In genomic region chr1:109151591-109151990, GRCh38 we compare ENCODE assay signal across 16 cellular contexts. TPM values are rescaled to one million over a fixed set of nuclear protein-coding genes. Genes with fewer than 3 reads are reported as not detected.
DNase-seq lines count a peak whose midpoint lies in the region; ATAC-seq, FAIRE-seq and TF ChIP-seq lines count a peak whose summit lies in the region.
"Had no signal": no experiment of that assay in that cellular context is flagged by ENCODE, and none has a peak within 500 bp of the region (broad histone marks: within the 10 kb centered on the region; RNA-seq: fewer than 3 reads in every experiment).

No MANE protein-coding gene starts in this region.

- no peaks in the 10 kb centered on the region for H3K9me3 Mint-ChIP-seq in H9
- no peaks in the 10 kb centered on the region for H3K9me3 Mint-ChIP-seq in MCF 10A (ENCODE audit: unreplicated experiment)
- H3K9me3 Mint-ChIP-seq in CD8-positive, alpha-beta T cell, result no peaks in the 10 kb centered on the region
- H3K9me3 Mint-ChIP-seq: WTC11 had no signal

- no peak overlapping the region for H4K91ac ChIP-seq in H9 (ENCODE audit: insufficient read length, low read depth, low read length)

- no peak overlapping the region for H3K14ac ChIP-seq in H9 (ENCODE audit: insufficient read depth, low read length)

- H2BK5ac ChIP-seq in H9 (ENCODE audit: insufficient read length, low read length), result no peak overlapping the region

- H3K27ac ChIP-seq in H9 (ENCODE audit: insufficient read length, low read depth, low read length), result no peak overlapping the region
- H3K27ac ChIP-seq in mesodermal cell (ENCODE audit: low read depth, low read length, severe bottlenecking), result peak overlapping the region; percentile 49
- peak overlapping the region; percentile 15 to 53 for H3K27ac ChIP-seq in small intestine (ENCODE audit: low read depth in 1 of 2, low read length in 1 of 2)
- H3K27ac ChIP-seq in CD8-positive, alpha-beta T cell (ENCODE audit: low read depth, low read length), result no peak overlapping the region
- H3K27ac ChIP-seq: cardiac muscle cell, neutrophil had no signal

- H3K9ac ChIP-seq in H9 (ENCODE audit: extremely low read depth, insufficient read length, low read length), result no peak overlapping the region
- H3K9ac ChIP-seq: BLaER1 treated with 17β-estradiol and CSF1 and Interleukin-3, amounts not matched to agents 10 nM and 100 nM had no signal

- H2AFZ ChIP-seq in H9 (ENCODE audit: low read length), result peak overlapping the region; percentile 76

- H2AK5ac ChIP-seq in H9 (ENCODE audit: insufficient read length, low read length), result no peak overlapping the region

- H3K27ac Mint-ChIP-seq in H9 (no peak overlapping the region), MCF 10A (ENCODE audit: low read depth, unreplicated experiment) (peak overlapping the region; percentile 23)
- no peak overlapping the region for H3K27ac Mint-ChIP-seq in CD8-positive, alpha-beta T cell
- H3K27ac Mint-ChIP-seq: activated CD8-positive, alpha-beta T cell treated with anti-CD3 and anti-CD28 coated beads, Interleukin-2, amount 10 ng/mL, durations not matched to agents 7 days and 5 days; WTC11 had no signal

- no peak overlapping the region for H3K56ac ChIP-seq in H9 (ENCODE audit: insufficient read length, low read depth, low read length)

- no peaks in the 10 kb centered on the region for H3K27me3 Mint-ChIP-seq in H9 (ENCODE audit: low read depth)
- no peaks in the 10 kb centered on the region for H3K27me3 Mint-ChIP-seq in MCF 10A (ENCODE audit: insufficient read depth, unreplicated experiment)
- no peaks in the 10 kb centered on the region for H3K27me3 Mint-ChIP-seq in CD8-positive, alpha-beta T cell (ENCODE audit: low read depth)

- no peak overlapping the region for H3K4ac ChIP-seq in H9 (ENCODE audit: low read depth, low read length)

- H3K27me3 ChIP-seq in H9 (ENCODE audit: insufficient read depth, low read length) (no peaks in the 10 kb centered on the region), small intestine (ENCODE audit: control insufficient read depth in 2 of 2, insufficient read depth in 2 of 2, low read length in 2 of 2) (no peaks in the 10 kb centered on the region)
- H3K27me3 ChIP-seq in CD8-positive, alpha-beta T cell (ENCODE audit: insufficient read depth, low read length), result no peaks in the 10 kb centered on the region
- H3K27me3 ChIP-seq: cardiac muscle cell, neutrophil had no signal

- H3T11ph ChIP-seq in H9 (ENCODE audit: low read length), result no peak overlapping the region

- intact Hi-C loops in MCF 10A (cut with micrococcal nuclease), result no loop called here
- intact Hi-C loops in CD8-positive, alpha-beta T cell (cut with DNase I, micrococcal nuclease), result no loop called here

- no peak overlapping the region for H3K4me2 ChIP-seq in H9 (ENCODE audit: insufficient read depth, insufficient read length, low read length)

- H3K4me3 ChIP-seq in mesodermal cell (ENCODE audit: extremely low read depth, insufficient read depth, low read length, poor library complexity, severe bottlenecking), result no peak overlapping the region
- no peak overlapping the region for H3K4me3 ChIP-seq in small intestine (ENCODE audit: low read depth in 1 of 2, low read length in 2 of 2)
- H3K4me3 ChIP-seq in CD8-positive, alpha-beta T cell (ENCODE audit: low read depth, low read length), result no peak overlapping the region
- H3K4me3 ChIP-seq: BLaER1 treated with 17β-estradiol and CSF1 and Interleukin-3, amounts not matched to agents 10 nM and 100 nM; cardiac muscle cell had no signal

- no peak overlapping the region for H2BK120ac ChIP-seq in H9 (ENCODE audit: low read depth, low read length, poor library complexity, severe bottlenecking)

- no TSS peak for BruUV-seq in MCF 10A (replicated peaks; lab: Mats Ljungman, UMichigan)

- H3K36me3 Mint-ChIP-seq in H9 (ENCODE audit: insufficient read depth in 1 of 3, low read depth in 3 of 3), result no peaks in the 10 kb centered on the region
- H3K36me3 Mint-ChIP-seq in MCF 10A (ENCODE audit: insufficient read depth, unreplicated experiment), result no peaks in the 10 kb centered on the region
- no peaks in the 10 kb centered on the region for H3K36me3 Mint-ChIP-seq in CD8-positive, alpha-beta T cell
- H3K36me3 Mint-ChIP-seq: WTC11 had no signal

- no peaks in the 10 kb centered on the region for H3K9me3 ChIP-seq in H9 (ENCODE audit: control insufficient read depth, low read depth, low read length)
- no peaks in the 10 kb centered on the region for H3K9me3 ChIP-seq in mesodermal cell (ENCODE audit: control insufficient read depth, low read length)
- H3K9me3 ChIP-seq in small intestine (ENCODE audit: control insufficient read depth, low read depth), result no peaks in the 10 kb centered on the region
- H3K9me3 ChIP-seq in CD8-positive, alpha-beta T cell (ENCODE audit: low read length), result no peaks in the 10 kb centered on the region
- H3K9me3 ChIP-seq: BLaER1 treated with 17β-estradiol and CSF1 and Interleukin-3, amounts not matched to agents 10 nM and 100 nM; neutrophil had no signal

- H3K4me1 Mint-ChIP-seq in H9 (peaks cover 18 to 22% of the 10 kb centered on the region in 2 experiments), MCF 10A (ENCODE audit: insufficient read depth, unreplicated experiment) (peaks cover 6% of the 10 kb centered on the region)
- H3K4me1 Mint-ChIP-seq in CD8-positive, alpha-beta T cell (ENCODE audit: low read depth), result no peaks in the 10 kb centered on the region

- H3K23ac ChIP-seq in H9 (ENCODE audit: insufficient read length, low read depth, low read length), result no peak overlapping the region

- no CpG with 5 or more reads among the region's 2 CpGs for WGBS in H9 (ENCODE audit: extremely low coverage, insufficient read length, low lambda C conversion rate)
- 88 to 89% methylated on average over 1 of the region's 2 CpGs for WGBS in mesodermal cell (ENCODE audit: insufficient coverage in 2 of 2), 2 experiments
- 49 to 72% (median 70%) methylated on average over 2 of the region's 2 CpGs for WGBS in small intestine, 3 donors

- H3K4me1 ChIP-seq in H9 (ENCODE audit: insufficient read depth, low read length), result no peaks in the 10 kb centered on the region; the same call in 1 of the 2 replicates
- H3K4me1 ChIP-seq in mesodermal cell (ENCODE audit: control insufficient read depth, insufficient read depth, low read length, poor library complexity, severe bottlenecking), result peaks cover 14% of the 10 kb centered on the region
- H3K4me1 ChIP-seq in small intestine (ENCODE audit: control insufficient read depth in 2 of 2, insufficient read depth in 1 of 2, low read depth in 1 of 2, low read length in 1 of 2), result peaks cover 2% of the 10 kb centered on the region in 2 donors
- no peaks in the 10 kb centered on the region for H3K4me1 ChIP-seq in CD8-positive, alpha-beta T cell (ENCODE audit: insufficient read depth, low read length)

- ATAC-seq in GM21528 (IDR thresholded peaks at IDR 0.05; ENCODE audit: low FRiP score, unreplicated experiment) (no peak), HG02588 (IDR thresholded peaks at IDR 0.05; ENCODE audit: unreplicated experiment) (no peak)
- no peak for ATAC-seq in CD8-positive, alpha-beta T cell
- ATAC-seq: activated CD8-positive, alpha-beta T cell treated with anti-CD3 and anti-CD28 coated beads, Interleukin-2, amount 10 ng/mL, durations not matched to agents 7 days and 5 days had no signal

- H3K36me3 ChIP-seq in mesodermal cell (ENCODE audit: control insufficient read depth, insufficient read depth, low read length) (no peaks in the 10 kb centered on the region), small intestine (ENCODE audit: control insufficient read depth in 2 of 2, insufficient read depth in 2 of 2, low read length in 2 of 2) (no peaks in the 10 kb centered on the region)
- no peaks in the 10 kb centered on the region for H3K36me3 ChIP-seq in CD8-positive, alpha-beta T cell (ENCODE audit: insufficient read depth, low read length)
- H3K36me3 ChIP-seq: BLaER1 treated with 17β-estradiol and CSF1 and Interleukin-3, amounts not matched to agents 10 nM and 100 nM; cardiac muscle cell; neutrophil had no signal

- POLR2A ChIA-PET in MCF 10A (lab: Yijun Ruan, JAX), result no interaction called here
- POLR2A ChIA-PET in CD8-positive, alpha-beta T cell (lab: Charles Lee), result no interaction called here

- no peak overlapping the region for H4K5ac ChIP-seq in H9 (ENCODE audit: insufficient read length, low read depth, low read length)

- H3K18ac ChIP-seq in H9 (ENCODE audit: insufficient read length, low read depth, low read length), result no peak overlapping the region

- no peak overlapping the region for H2BK12ac ChIP-seq in H9 (ENCODE audit: insufficient read length, low read depth, low read length)

- FAIRE-seq in small intestine (lab: Jason Lieb, UNC), result no peak
- FAIRE-seq: keratinocyte had no signal

- H3K23me2 ChIP-seq in H9 (ENCODE audit: insufficient read length, low read depth, low read length, poor library complexity, severe bottlenecking), result no peaks in the 10 kb centered on the region

- no peak overlapping the region for H2BK15ac ChIP-seq in H9 (ENCODE audit: low read depth, low read length)

- no peak for TF ChIP-seq CTCF in H9 (conservative IDR thresholded peaks at IDR 0.05)
- TF ChIP-seq CTCF in MCF 10A (IDR thresholded peaks at IDR 0.05; ENCODE audit: unreplicated experiment), result no peak
- no peak for TF ChIP-seq CTCF in CD8-positive, alpha-beta T cell (IDR thresholded peaks at IDR 0.05)

- DNase-seq in H9, result no peak
- DNase-seq in MCF 10A (ENCODE audit: unreplicated experiment), result no peak
- no peak for DNase-seq in small intestine
- no peak for DNase-seq in CD8-positive, alpha-beta T cell
- DNase-seq in activated effector memory CD4-positive, alpha-beta T cell treated with Interleukin-2 at 50 U/mL for 16 hours, result no peak
- DNase-seq: activated CD8-positive, alpha-beta T cell treated with anti-CD3 and anti-CD28 coated beads, Interleukin-2, amount 10 ng/mL, durations not matched to agents 7 days and 5 days; effector memory CD4-positive, alpha-beta T cell; NCI-H1105 treated with DMSO at 0.1 percent for 48 hours had no signal

- no peak overlapping the region for H4K8ac ChIP-seq in H9 (replicated peaks; ENCODE audit: insufficient read length, low read depth, low read length)

- H3K4me3 Mint-ChIP-seq in H9, result no peak overlapping the region
- no peak overlapping the region for H3K4me3 Mint-ChIP-seq in MCF 10A (ENCODE audit: unreplicated experiment)
- no peak overlapping the region for H3K4me3 Mint-ChIP-seq in CD8-positive, alpha-beta T cell
- H3K4me3 Mint-ChIP-seq: activated CD8-positive, alpha-beta T cell treated with anti-CD3 and anti-CD28 coated beads, Interleukin-2, amount 10 ng/mL, durations not matched to agents 7 days and 5 days; WTC11 had no signal

- CTCF ChIA-PET in MCF 10A (lab: Yijun Ruan, JAX), result interaction anchor here (0.6 kb wide), 2 partner anchors 22 to 650 kb away, joined by 4 read pairs; no protein-coding TSS in a partner anchor
- CTCF ChIA-PET in CD8-positive, alpha-beta T cell (lab: Charles Lee), result interaction anchor here (0.6 kb wide), 1 partner anchor 12 kb away, joined by 3 read pairs; no protein-coding TSS in a partner anchor

- no peaks in the 10 kb centered on the region for H3K79me1 ChIP-seq in H9 (ENCODE audit: insufficient read depth, low read depth, low read length, poor library complexity, severe bottlenecking)

- H3K79me2 ChIP-seq in H9 (ENCODE audit: insufficient read depth, low read length), result no peaks in the 10 kb centered on the region

- H2BK20ac ChIP-seq in H9 (ENCODE audit: low read depth, low read length, poor library complexity, severe bottlenecking), result no peak overlapping the region

- no peaks in the 10 kb centered on the region for H4K20me1 ChIP-seq in H9 (ENCODE audit: control insufficient read depth, insufficient read depth, insufficient read length)
- H4K20me1 ChIP-seq: BLaER1 treated with 17β-estradiol and CSF1 and Interleukin-3, amounts not matched to agents 10 nM and 100 nM had no signal

RNA-seq across cellular contexts. Expression of gene ELAPOR1, which starts 37.7 kb away (rescaled TPM):
- 0.55 and 1.1 TPM in 2 replicates for total RNA-seq in H9 (2021)
- 0.22 and 0.58 TPM in 2 replicates for total RNA-seq in MCF 10A (2022)
- 1.1 TPM for polyA plus RNA-seq in mesodermal cell (2013, experiment 1 of 2)
- polyA plus RNA-seq in mesodermal cell (2013, experiment 2 of 2), result 0.46 TPM
- 10 to 100 TPM in 1 of 3 donors, 1 to 10 TPM in 2; 3.8 to 75.3 (median 5.9) TPM for polyA plus RNA-seq in small intestine
- 1 to 10 TPM; 5.0 to 6.8 TPM for total RNA-seq in CD8-positive, alpha-beta T cell
- total RNA-seq: cardiac muscle cell had no signal
- polyA plus RNA-seq: cardiac muscle cell had no signal

Comparison
In these comparisons a context has a peak if more than half of its experiments do, and no peak if none do; other contexts are left out.
1. H3K27ac ChIP-seq: peak in mesodermal cell (single experiment) and small intestine (2 of 2); none in H9 (single experiment) and CD8-positive, alpha-beta T cell (single experiment).